Comparison of ENCODE assay signal across 1 cellular context in genomic region chr4:8149664-8150063, GRCh38.
TF ChIP-seq lines count a peak whose summit lies in the region.

No MANE protein-coding gene starts in this region.

TF ChIP-seq in GM23338, 12 proteins besides CTCF, POLR2A, EP300 and RAD21 (continued from another document):
- TF ChIP-seq, protein P1, sequence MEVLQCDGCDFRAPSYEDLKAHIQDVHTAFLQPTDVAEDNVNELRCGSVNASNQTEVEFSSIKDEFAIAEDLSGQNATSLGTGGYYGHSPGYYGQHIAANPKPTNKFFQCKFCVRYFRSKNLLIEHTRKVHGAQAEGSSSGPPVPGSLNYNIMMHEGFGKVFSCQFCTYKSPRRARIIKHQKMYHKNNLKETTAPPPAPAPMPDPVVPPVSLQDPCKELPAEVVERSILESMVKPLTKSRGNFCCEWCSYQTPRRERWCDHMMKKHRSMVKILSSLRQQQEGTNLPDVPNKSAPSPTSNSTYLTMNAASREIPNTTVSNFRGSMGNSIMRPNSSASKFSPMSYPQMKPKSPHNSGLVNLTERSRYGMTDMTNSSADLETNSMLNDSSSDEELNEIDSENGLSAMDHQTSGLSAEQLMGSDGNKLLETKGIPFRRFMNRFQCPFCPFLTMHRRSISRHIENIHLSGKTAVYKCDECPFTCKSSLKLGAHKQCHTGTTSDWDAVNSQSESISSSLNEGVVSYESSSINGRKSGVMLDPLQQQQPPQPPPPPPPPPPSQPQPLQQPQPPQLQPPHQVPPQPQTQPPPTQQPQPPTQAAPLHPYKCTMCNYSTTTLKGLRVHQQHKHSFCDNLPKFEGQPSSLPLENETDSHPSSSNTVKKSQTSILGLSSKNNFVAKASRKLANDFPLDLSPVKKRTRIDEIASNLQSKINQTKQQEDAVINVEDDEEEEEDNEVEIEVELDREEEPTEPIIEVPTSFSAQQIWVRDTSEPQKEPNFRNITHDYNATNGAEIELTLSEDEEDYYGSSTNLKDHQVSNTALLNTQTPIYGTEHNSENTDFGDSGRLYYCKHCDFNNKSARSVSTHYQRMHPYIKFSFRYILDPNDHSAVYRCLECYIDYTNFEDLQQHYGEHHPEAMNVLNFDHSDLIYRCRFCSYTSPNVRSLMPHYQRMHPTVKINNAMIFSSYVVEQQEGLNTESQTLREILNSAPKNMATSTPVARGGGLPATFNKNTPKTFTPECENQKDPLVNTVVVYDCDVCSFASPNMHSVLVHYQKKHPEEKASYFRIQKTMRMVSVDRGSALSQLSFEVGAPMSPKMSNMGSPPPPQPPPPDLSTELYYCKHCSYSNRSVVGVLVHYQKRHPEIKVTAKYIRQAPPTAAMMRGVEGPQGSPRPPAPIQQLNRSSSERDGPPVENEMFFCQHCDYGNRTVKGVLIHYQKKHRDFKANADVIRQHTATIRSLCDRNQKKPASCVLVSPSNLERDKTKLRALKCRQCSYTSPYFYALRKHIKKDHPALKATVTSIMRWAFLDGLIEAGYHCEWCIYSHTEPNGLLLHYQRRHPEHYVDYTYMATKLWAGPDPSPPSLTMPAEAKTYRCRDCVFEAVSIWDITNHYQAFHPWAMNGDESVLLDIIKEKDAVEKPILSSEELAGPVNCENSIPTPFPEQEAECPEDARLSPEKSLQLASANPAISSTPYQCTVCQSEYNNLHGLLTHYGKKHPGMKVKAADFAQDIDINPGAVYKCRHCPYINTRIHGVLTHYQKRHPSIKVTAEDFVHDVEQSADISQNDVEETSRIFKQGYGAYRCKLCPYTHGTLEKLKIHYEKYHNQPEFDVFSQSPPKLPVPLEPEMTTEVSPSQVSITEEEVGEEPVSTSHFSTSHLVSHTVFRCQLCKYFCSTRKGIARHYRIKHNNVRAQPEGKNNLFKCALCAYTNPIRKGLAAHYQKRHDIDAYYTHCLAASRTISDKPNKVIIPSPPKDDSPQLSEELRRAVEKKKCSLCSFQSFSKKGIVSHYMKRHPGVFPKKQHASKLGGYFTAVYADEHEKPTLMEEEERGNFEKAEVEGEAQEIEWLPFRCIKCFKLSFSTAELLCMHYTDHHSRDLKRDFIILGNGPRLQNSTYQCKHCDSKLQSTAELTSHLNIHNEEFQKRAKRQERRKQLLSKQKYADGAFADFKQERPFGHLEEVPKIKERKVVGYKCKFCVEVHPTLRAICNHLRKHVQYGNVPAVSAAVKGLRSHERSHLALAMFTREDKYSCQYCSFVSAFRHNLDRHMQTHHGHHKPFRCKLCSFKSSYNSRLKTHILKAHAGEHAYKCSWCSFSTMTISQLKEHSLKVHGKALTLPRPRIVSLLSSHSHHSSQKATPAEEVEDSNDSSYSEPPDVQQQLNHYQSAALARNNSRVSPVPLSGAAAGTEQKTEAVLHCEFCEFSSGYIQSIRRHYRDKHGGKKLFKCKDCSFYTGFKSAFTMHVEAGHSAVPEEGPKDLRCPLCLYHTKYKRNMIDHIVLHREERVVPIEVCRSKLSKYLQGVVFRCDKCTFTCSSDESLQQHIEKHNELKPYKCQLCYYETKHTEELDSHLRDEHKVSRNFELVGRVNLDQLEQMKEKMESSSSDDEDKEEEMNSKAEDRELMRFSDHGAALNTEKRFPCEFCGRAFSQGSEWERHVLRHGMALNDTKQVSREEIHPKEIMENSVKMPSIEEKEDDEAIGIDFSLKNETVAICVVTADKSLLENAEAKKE (CRISPR knock-in tag; IDR thresholded peaks at IDR 0.05): no peak
- TF ChIP-seq POLR2AphosphoS5 (IDR thresholded peaks at IDR 0.05; ENCODE audit: low read depth) (no peak), NANOG (IDR thresholded peaks at IDR 0.05; ENCODE audit: borderline replicate concordance) (no peak), EZH2phosphoT487 (IDR thresholded peaks at IDR 0.05; ENCODE audit: unreplicated experiment) (no peak), EZH2 (IDR thresholded peaks at IDR 0.05; ENCODE audit: low read depth, unreplicated experiment) (no peak), CREB1 (CRISPR knock-in tag; IDR thresholded peaks at IDR 0.05; ENCODE audit: low read depth) (no peak), JUNB (IDR thresholded peaks at IDR 0.05; ENCODE audit: unreplicated experiment) (no peak)
- TF ChIP-seq, protein P2, sequence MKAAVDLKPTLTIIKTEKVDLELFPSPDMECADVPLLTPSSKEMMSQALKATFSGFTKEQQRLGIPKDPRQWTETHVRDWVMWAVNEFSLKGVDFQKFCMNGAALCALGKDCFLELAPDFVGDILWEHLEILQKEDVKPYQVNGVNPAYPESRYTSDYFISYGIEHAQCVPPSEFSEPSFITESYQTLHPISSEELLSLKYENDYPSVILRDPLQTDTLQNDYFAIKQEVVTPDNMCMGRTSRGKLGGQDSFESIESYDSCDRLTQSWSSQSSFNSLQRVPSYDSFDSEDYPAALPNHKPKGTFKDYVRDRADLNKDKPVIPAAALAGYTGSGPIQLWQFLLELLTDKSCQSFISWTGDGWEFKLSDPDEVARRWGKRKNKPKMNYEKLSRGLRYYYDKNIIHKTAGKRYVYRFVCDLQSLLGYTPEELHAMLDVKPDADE (IDR thresholded peaks at IDR 0.05): no peak
TF ChIP-seq in GM23338: peak in this region for 0.
